ENCODE assay signal across 19 cellular contexts in the genomic region with DNA sequence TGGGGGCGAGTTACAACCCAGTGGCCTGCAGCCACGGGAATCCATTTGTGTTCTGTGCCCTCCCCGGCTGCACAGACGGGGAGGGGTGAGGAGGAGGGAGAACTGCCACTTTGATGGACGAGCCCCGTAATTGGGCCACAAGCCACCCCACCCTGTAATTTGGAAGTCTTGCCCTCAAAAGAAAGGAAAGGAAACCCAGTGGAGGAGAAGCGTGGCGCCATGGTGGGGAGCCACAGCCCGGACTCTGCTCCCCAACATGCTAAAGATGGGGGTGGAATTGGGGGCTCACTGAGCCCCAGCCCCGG. TPM values are rescaled to one million over a fixed set of nuclear protein-coding genes. Genes with fewer than 3 reads are reported as not detected.
A peak's percentile ranks its signal among the peaks of the same experiment; 100 is the strongest.
DNase-seq lines count a peak whose midpoint lies in the region; TF ChIP-seq lines count a peak whose summit lies in the region.
"Had no signal": no experiment of that assay in that cellular context is flagged by ENCODE, and none has a peak within 500 bp of the region (broad histone marks: within the 10 kb centered on the region; RNA-seq: fewer than 3 reads in every experiment).

No MANE protein-coding gene starts in this region.

- POLR2A ChIA-PET in HEK293 (lab: Yijun Ruan, JAX) = no interaction called here

- DNase-seq in NCI-H2227 treated with DMSO at 0.1 percent for 48 hours (lab: John Stamatoyannopoulos, UW) = peak; percentile 7
- no peak for DNase-seq in dorsolateral prefrontal cortex
- no peak for DNase-seq in substantia nigra (lab: John Stamatoyannopoulos, UW)
- no peak for DNase-seq in activated CD4-positive, CD25-positive, alpha-beta regulatory T cell treated with anti-CD3 and anti-CD28 coated beads, Interleukin-2, amount 50 U/mL, for 72 hours
- DNase-seq in HAP-1 (ENCODE audit: low spot score in 2 of 2) = no peak
- DNase-seq in SKM-1 treated with dmso at 0.1 percent for 144 hours (lab: John Stamatoyannopoulos, UW; ENCODE audit: unreplicated experiment) = no peak
- DNase-seq in activated CD4-positive, alpha-beta T cell treated with anti-CD3 and anti-CD28 coated beads, Interleukin-2, amount 50 U/mL, for 1 hour = no peak
- DNase-seq: AML-193; Caco-2; CD4-positive, alpha-beta T cell; DND-41; EL; HCEC 1CT; HFFc6 had no signal

- in situ Hi-C loops in HAP-1 (cut with MboI; ENCODE audit: low sequenced_read_pairs) = no loop called here

- H3K9me3 ChIP-seq in HEK293 (ENCODE audit: control insufficient read depth, insufficient read depth, low read depth, low read length) (no peaks in the 10 kb centered on the region), HAP-1 (no peaks in the 10 kb centered on the region)
- H3K9me3 ChIP-seq: A549, Caco-2 had no signal

- intact Hi-C loops in dorsolateral prefrontal cortex (cut with DNase I) = no loop called here

- H3K4me3 ChIP-seq in HEK293 (ENCODE audit: low read depth, low read length) = no peak overlapping the region
- no peak overlapping the region for H3K4me3 ChIP-seq in dorsolateral prefrontal cortex
- no peak overlapping the region for H3K4me3 ChIP-seq in HAP-1
- H3K4me3 ChIP-seq: A549 had no signal

- CTCF ChIA-PET in HEK293 (lab: Yijun Ruan, JAX) = no interaction called here

- H3K36me3 ChIP-seq in HEK293 (ENCODE audit: control insufficient read depth in 2 of 2, insufficient read depth in 1 of 2, low read length in 2 of 2) = peaks cover 0 to 2% of the 10 kb centered on the region in 2 experiments; a peak in 1 of 3 replicates
- no peaks in the 10 kb centered on the region for H3K36me3 ChIP-seq in HAP-1 (replicated peaks)

- H3K27me3 ChIP-seq in dorsolateral prefrontal cortex = no peaks in the 10 kb centered on the region
- no peaks in the 10 kb centered on the region for H3K27me3 ChIP-seq in HAP-1 (ENCODE audit: low read depth)

- H3K4me1 ChIP-seq in HEK293 (ENCODE audit: control insufficient read depth, insufficient read depth, low read length) (no peaks in the 10 kb centered on the region; the same call in 1 of the 2 replicates), HAP-1 (peaks cover 4% of the 10 kb centered on the region; the same call in 1 of the 2 replicates)

- TF ChIP-seq CTCF in HEK293 (tag by site-specific recombination; IDR thresholded peaks at IDR 0.05) (no peak), dorsolateral prefrontal cortex (IDR thresholded peaks at IDR 0.05 in 54 of 56, conservative IDR thresholded peaks at IDR 0.05 in 2 of 56; ENCODE audit: low read depth in 1 of 56, partially characterized antibody in 56 of 56) (no peak)

- H3K27ac ChIP-seq in HEK293 (ENCODE audit: extremely low read depth, low read depth, low read length) (no peak overlapping the region), dorsolateral prefrontal cortex (peak overlapping the region in 45 of 59 donors; percentile 3 to 99 (median 65)), substantia nigra (ENCODE audit: low read depth, low read length, poor library complexity, severe bottlenecking) (peak overlapping the region; percentile 42)
- H3K27ac ChIP-seq: A549, C4-2B, KMS-11 had no signal

TF ChIP-seq in HEK293, 187 proteins besides CTCF, POLR2A, EP300 and RAD21:
- TF ChIP-seq ZNF19 (tag by site-specific recombination; IDR thresholded peaks at IDR 0.05; ENCODE audit: low read depth) = no peak
- no peak for TF ChIP-seq HOXC10 (CRISPR knock-in tag; IDR thresholded peaks at IDR 0.05)
- no peak for TF ChIP-seq ZBTB17 (tag by site-specific recombination; IDR thresholded peaks at IDR 0.05)
- no peak for TF ChIP-seq ZNF830 (tag by site-specific recombination; IDR thresholded peaks at IDR 0.05; ENCODE audit: low read depth)
- no peak for TF ChIP-seq ZIC2 (tag by site-specific recombination; IDR thresholded peaks at IDR 0.05)
- TF ChIP-seq ZNF341 (tag by site-specific recombination; IDR thresholded peaks at IDR 0.05; ENCODE audit: low read depth) = peak; percentile 39; the same call in 1 of the 2 replicates
- no peak for TF ChIP-seq ZBTB7A (tag by site-specific recombination; IDR thresholded peaks at IDR 0.05; ENCODE audit: low read depth)
- no peak for TF ChIP-seq ZNF10 (tag by site-specific recombination; IDR thresholded peaks at IDR 0.05)
- no peak for TF ChIP-seq KLF7 (tag by site-specific recombination; IDR thresholded peaks at IDR 0.05; ENCODE audit: borderline replicate concordance)
- TF ChIP-seq KLF1 (tag by site-specific recombination; IDR thresholded peaks at IDR 0.05) = peak; percentile 64
- TF ChIP-seq ZFP37 (tag by site-specific recombination; IDR thresholded peaks at IDR 0.05) = no peak
- no peak for TF ChIP-seq ZBTB10 (tag by site-specific recombination; IDR thresholded peaks at IDR 0.05)
- TF ChIP-seq SP7 (tag by site-specific recombination; IDR thresholded peaks at IDR 0.05) = peak; percentile 83
- TF ChIP-seq ZNF335 (tag by site-specific recombination; conservative IDR thresholded peaks at IDR 0.05) = no peak

RNA-seq across cellular contexts. Expression of gene PRR36, which starts 18.0 kb away (rescaled TPM):
- 10 to 100 TPM; 15.0 to 72.0 (median 46.3) TPM for total RNA-seq in dorsolateral prefrontal cortex
- total RNA-seq: H4 had no signal

RNA-seq across cellular contexts. Expression of gene EVI5L, which starts 26.2 kb away (rescaled TPM):
- 10 to 100 TPM; 47.6 to 92.0 (median 62.5) TPM for total RNA-seq in dorsolateral prefrontal cortex

RNA-seq across cellular contexts. Expression of gene LRRC8E, which starts 32.1 kb away (rescaled TPM):
- under 1 TPM in 4 of 120 experiments, not detected in 116; 0.15 to 0.20 (median 0.18) TPM for total RNA-seq in dorsolateral prefrontal cortex
- total RNA-seq: CD4-positive, alpha-beta T cell had no signal

RNA-seq across cellular contexts. Expression of gene MAP2K7, which starts 47.4 kb away (rescaled TPM):
- 10 to 100 TPM; 28.0 to 51.9 (median 39.4) TPM for total RNA-seq in dorsolateral prefrontal cortex

RNA-seq across cellular contexts. Expression of gene TGFBR3L, which starts 58.4 kb away (rescaled TPM):
- 10 to 100 TPM in 119 of 120 experiments, 1 to 10 TPM in 1; 9.8 to 66.3 (median 34.6) TPM for total RNA-seq in dorsolateral prefrontal cortex
- total RNA-seq: H4 had no signal
